Comparison of ENCODE assay signal across 9 cellular contexts in the genomic region with DNA sequence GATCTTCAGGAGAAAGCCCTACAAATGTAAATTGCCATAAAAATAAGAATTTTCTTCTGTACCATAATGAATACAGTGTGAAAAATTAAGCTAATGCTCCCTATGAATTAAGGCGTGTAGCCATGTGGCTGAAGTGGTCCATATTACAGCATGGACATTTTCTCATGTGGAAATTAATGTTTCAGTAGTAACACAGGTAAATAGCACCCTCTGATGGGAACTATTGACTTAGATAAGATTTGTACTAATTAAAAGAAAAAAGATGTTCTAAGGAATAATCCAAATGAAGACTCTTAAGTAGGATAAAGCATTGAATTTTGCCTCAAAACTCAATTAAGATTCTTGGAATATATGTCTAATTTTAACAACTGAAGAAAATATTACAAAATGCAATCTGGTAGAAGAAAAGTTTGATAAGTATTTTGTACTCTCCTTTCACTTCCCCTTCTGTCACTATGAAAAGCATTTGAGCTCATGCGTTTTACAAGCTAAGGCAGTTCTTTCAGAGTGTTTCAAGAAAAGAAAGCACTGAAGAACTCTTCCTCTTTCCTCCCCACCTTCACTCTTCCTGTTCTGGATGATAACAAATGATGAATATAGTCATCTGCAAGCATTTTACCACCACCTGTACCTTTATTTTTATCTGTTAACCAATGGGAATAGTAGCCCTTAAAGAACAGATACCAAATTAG. TPM values are rescaled to one million over a fixed set of nuclear protein-coding genes. Genes with fewer than 3 reads are reported as not detected.
DNase-seq lines count a peak whose midpoint lies in the region; ATAC-seq, FAIRE-seq and TF ChIP-seq lines count a peak whose summit lies in the region.
"Had no signal": no experiment of that assay in that cellular context is flagged by ENCODE, and none has a peak within 500 bp of the region (broad histone marks: within the 10 kb centered on the region; RNA-seq: fewer than 3 reads in every experiment).

No MANE protein-coding gene starts in this region.

- DNase-seq in NOMO-1 (lab: John Stamatoyannopoulos, UW; ENCODE audit: unreplicated experiment in 2 of 2), result peak; percentile 81 to 96
- DNase-seq in inferior parietal cortex (ENCODE audit: extremely low spot score), result peak; percentile 15
- no peak for DNase-seq in NCI-H2196 treated with DMSO at 0.1 percent for 48 hours (lab: John Stamatoyannopoulos, UW; ENCODE audit: unreplicated experiment)
- no peak for DNase-seq in HuH-7.5 (ENCODE audit: low spot score)
- DNase-seq in kidney, result no peak
- no peak for DNase-seq in hepatic stellate cell (ENCODE audit: low spot score)

- H3K36me3 ChIP-seq in kidney (ENCODE audit: control insufficient read depth in 1 of 2, insufficient read depth in 2 of 2, low read length in 2 of 2), result no peaks in the 10 kb centered on the region

- TF ChIP-seq CTCF in kidney (IDR thresholded peaks at IDR 0.05; ENCODE audit: borderline replicate concordance, extremely low read depth, insufficient read depth), result no peak

- no peak overlapping the region for H3K4me3 ChIP-seq in kidney (ENCODE audit: low read length in 2 of 2)

- H3K9ac ChIP-seq in kidney (ENCODE audit: low read length in 2 of 2), result no peak overlapping the region

- no peaks in the 10 kb centered on the region for H3K9me3 ChIP-seq in kidney (ENCODE audit: control insufficient read depth in 1 of 2, low read length in 2 of 2)

- no peak for FAIRE-seq in kidney (lab: Jason Lieb, UNC)

- intact Hi-C loops in kidney (cut with DNase I), result no loop called here

- no peak overlapping the region for H3K27ac ChIP-seq in kidney (ENCODE audit: low read depth in 2 of 2, low read length in 2 of 2)

- no peaks in the 10 kb centered on the region for H3K4me1 ChIP-seq in kidney (ENCODE audit: control insufficient read depth in 1 of 2, insufficient read depth in 1 of 2, low read depth in 1 of 2, low read length in 2 of 2)

- ATAC-seq in GM18861 (IDR thresholded peaks at IDR 0.05; ENCODE audit: unreplicated experiment) (peak; percentile 90), HG02852 (IDR thresholded peaks at IDR 0.05; ENCODE audit: unreplicated experiment) (peak; percentile 98)

RNA-seq across cellular contexts. Expression of gene OR8D2, which starts 9.9 kb away (rescaled TPM):
- total RNA-seq in kidney, result not detected
- not detected for polyA plus RNA-seq in kidney (ENCODE audit: insufficient read depth, low read depth, low replicate concordance)
- total RNA-seq: T-helper 1 cell treated with Interleukin-12 subunit alpha and Interleukin-12 subunit beta and Interleukin-4 antibody, amounts not matched to agents 30 ng/mL and 1 ng/mL, for 36 hours had no signal

RNA-seq across cellular contexts. Expression of gene OR8D1, which starts 16.2 kb away (rescaled TPM):
- not detected for total RNA-seq in kidney
- not detected for polyA plus RNA-seq in kidney (ENCODE audit: insufficient read depth, low read depth, low replicate concordance)
- total RNA-seq: T-helper 1 cell treated with Interleukin-12 subunit alpha and Interleukin-12 subunit beta and Interleukin-4 antibody, amounts not matched to agents 30 ng/mL and 1 ng/mL, for 36 hours had no signal

RNA-seq across cellular contexts. Expression of gene OR8B2, which starts 54.4 kb away (rescaled TPM):
- not detected for total RNA-seq in kidney
- polyA plus RNA-seq in kidney (ENCODE audit: insufficient read depth, low read depth, low replicate concordance), result not detected
- total RNA-seq: T-helper 1 cell treated with Interleukin-12 subunit alpha and Interleukin-12 subunit beta and Interleukin-4 antibody, amounts not matched to agents 30 ng/mL and 1 ng/mL, for 36 hours had no signal

Comparison
In these comparisons a context has a peak if more than half of its experiments do, and no peak if none do; other contexts are left out.
1. DNase-seq: peak in NOMO-1 (2 of 2) and inferior parietal cortex (single experiment); none in NCI-H2196 treated with DMSO at 0.1 percent for 48 hours (single experiment), HuH-7.5 (single experiment), kidney (single experiment) and hepatic stellate cell (single experiment).